Comparison of ENCODE assay signal across 8 cellular contexts in genomic region chr1:34852677-34853217, GRCh38.
DNase-seq lines count a peak whose midpoint lies in the region; ATAC-seq and FAIRE-seq lines count a peak whose summit lies in the region.

No MANE protein-coding gene starts in this region.

- ATAC-seq in HG03378 (IDR thresholded peaks at IDR 0.05; ENCODE audit: unreplicated experiment) = peak; percentile 87

- peak; percentile 97 for FAIRE-seq in GM19239 (lab: Jason Lieb, UNC)

- DNase-seq in Ammon's horn (ENCODE audit: low spot score) (peak; percentile 95), GM19239 (ENCODE audit: insufficient read length, low spot score) (peak; percentile 91), NCI-H345 treated with DMSO at 0.1 percent for 48 hours (lab: John Stamatoyannopoulos, UW; ENCODE audit: unreplicated experiment) (peak; percentile 86), cerebellar cortex (ENCODE audit: low spot score) (peak; percentile 98), kidney tubule cell (ENCODE audit: low spot score) (peak; percentile 95)
- peak; percentile 76 to 84 (median 78) for DNase-seq in activated CD4-positive, CD25-positive, alpha-beta regulatory T cell (lab: John Stamatoyannopoulos, UW)
- peak; percentile 72 to 84 (median 74) for DNase-seq in stimulated activated CD4-positive, alpha-beta T cell treated with anti-CD3 and anti-CD28 coated beads, Interleukin-1b, Interleukin-23, amount 100 ng/mL, for 24 hours (ENCODE audit: low read depth in 4 of 4, low spot score in 1 of 4)

Comparison
In these comparisons a context has a peak if more than half of its experiments do, and no peak if none do; other contexts are left out.
1. Peak in every context shown above with its lines: DNase-seq and ATAC-seq.